In the genomic region with DNA sequence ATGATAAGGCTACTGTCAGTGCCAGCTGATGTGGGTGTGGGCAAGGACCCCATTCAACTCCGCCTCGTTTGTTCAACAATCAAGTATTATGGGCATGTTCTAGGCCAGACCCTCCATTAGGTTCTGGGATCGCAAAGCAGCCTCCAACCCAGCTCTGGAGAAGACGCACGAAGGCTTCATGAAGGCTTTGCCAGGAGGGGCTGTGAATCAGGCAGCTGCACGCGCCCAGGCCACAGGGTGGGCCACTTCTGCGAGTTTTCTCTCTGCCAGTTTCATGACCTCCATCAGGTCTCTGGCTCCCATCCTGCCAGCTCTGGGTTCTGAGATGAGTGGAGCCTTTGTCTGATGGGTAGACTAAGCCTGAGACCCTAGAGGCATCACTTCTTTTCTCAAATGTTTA, we compare ENCODE assay signal across 17 cellular contexts.
"Had no signal": no experiment of that assay in that cellular context is flagged by ENCODE, and none has a peak within 500 bp of the region (broad histone marks: within the 10 kb centered on the region; RNA-seq: fewer than 3 reads in every experiment).

No MANE protein-coding gene starts in this region.

- H3K79me2 ChIP-seq: hepatocyte had no signal

- H3K36me3 Mint-ChIP-seq: activated naive CD4-positive, alpha-beta T cell treated with anti-CD3 and anti-CD28 coated beads, Interleukin-2, amount 50 U/mL, for 24 hours; stimulated activated memory B cell treated with anti-CD40 and anti-IgM and Interleukin-4, amounts not matched to agents 10 μg/mL and 1 μg/mL and 100 μg/mL, for 72 hours had no signal

- H2AFZ ChIP-seq: hepatocyte had no signal

- DNase-seq: activated B cell treated with CpG ODN at 0.5 μM for 24 hours; activated CD4-positive, alpha-beta T cell treated with anti-CD3 and anti-CD28 coated beads for 48 hours; activated CD8-positive, alpha-beta T cell treated with anti-CD3 and anti-CD28 coated beads, Interleukin-2, amount 10 ng/mL, durations not matched to agents 7 days and 5 days; activated T-cell treated with anti-CD3 and anti-CD28 coated beads for 4 hours; central memory CD4-positive, alpha-beta T cell; colonic mucosa; nucleus accumbens; stimulated activated CD4-positive, alpha-beta T cell treated with anti-CD3 and anti-CD28 coated beads, Interleukin-12 subunit alpha, Interleukin-12 subunit beta, amount 100 ng/mL, for 4 hours had no signal

- H3K27ac Mint-ChIP-seq: activated B cell treated with CpG ODN at 0.5 μM for 24 hours; activated CD8-positive, alpha-beta T cell treated with anti-CD3 and anti-CD28 coated beads, Interleukin-2, amount 10 ng/mL, durations not matched to agents 7 days and 5 days; activated naive CD4-positive, alpha-beta T cell treated with anti-CD3 and anti-CD28 coated beads, Interleukin-2, amount 50 U/mL, for 24 hours; activated T-helper 2 cell treated with anti-CD3 and anti-CD28 coated beads, Interferon-gamma antibody, Interleukin-2, Interleukin-4, amounts not matched to agents 10 μg/mL and 5 μg/mL and 100 μg/mL, durations not matched to agents 14 hours and 24 hours and 36 hours; memory B cell; natural killer cell treated with Interleukin-12 subunit alpha and Interleukin-12 subunit beta and Interleukin-15 and Interleukin-18, amount 100 ng/mL, for 72 hours; stimulated activated memory B cell treated with anti-CD40 and anti-IgM and Interleukin-4, amounts not matched to agents 10 μg/mL and 1 μg/mL and 100 μg/mL, for 72 hours had no signal

- H3K27ac ChIP-seq: adrenal gland, colonic mucosa, esophagus muscularis mucosa, hepatocyte, sigmoid colon had no signal

- H3K27me3 ChIP-seq: adrenal gland, colonic mucosa, esophagus muscularis mucosa, hepatocyte, sigmoid colon had no signal

- H3K9me3 ChIP-seq: adrenal gland, colonic mucosa had no signal

- ATAC-seq: activated CD8-positive, alpha-beta T cell treated with anti-CD3 and anti-CD28 coated beads, Interleukin-2, amount 10 ng/mL, durations not matched to agents 7 days and 5 days; natural killer cell treated with Interleukin-12 subunit alpha and Interleukin-12 subunit beta and Interleukin-15 and Interleukin-18, amount 100 ng/mL, for 72 hours; stimulated activated memory B cell treated with anti-CD40 and anti-IgM and Interleukin-4, amounts not matched to agents 10 μg/mL and 1 μg/mL and 100 μg/mL, for 72 hours had no signal

- H3K4me1 Mint-ChIP-seq: activated B cell treated with CpG ODN at 0.5 μM for 24 hours; activated naive CD4-positive, alpha-beta T cell treated with anti-CD3 and anti-CD28 coated beads, Interleukin-2, amount 50 U/mL, for 24 hours; memory B cell; stimulated activated memory B cell treated with anti-CD40 and anti-IgM and Interleukin-4, amounts not matched to agents 10 μg/mL and 1 μg/mL and 100 μg/mL, for 72 hours had no signal

- H3K4me3 ChIP-seq: adrenal gland, colonic mucosa, esophagus muscularis mucosa, hepatocyte, sigmoid colon had no signal

- H3K4me2 ChIP-seq: hepatocyte had no signal

- H3K36me3 ChIP-seq: adrenal gland, colonic mucosa, esophagus muscularis mucosa, sigmoid colon had no signal

- H3K4me1 ChIP-seq: colonic mucosa, sigmoid colon had no signal

- H3K4me3 Mint-ChIP-seq: activated B cell treated with CpG ODN at 0.5 μM for 24 hours; activated CD8-positive, alpha-beta T cell treated with anti-CD3 and anti-CD28 coated beads, Interleukin-2, amount 10 ng/mL, durations not matched to agents 7 days and 5 days; activated naive CD4-positive, alpha-beta T cell treated with anti-CD3 and anti-CD28 coated beads, Interleukin-2, amount 50 U/mL, for 24 hours; memory B cell; natural killer cell treated with Interleukin-12 subunit alpha and Interleukin-12 subunit beta and Interleukin-15 and Interleukin-18, amount 100 ng/mL, for 72 hours; stimulated activated memory B cell treated with anti-CD40 and anti-IgM and Interleukin-4, amounts not matched to agents 10 μg/mL and 1 μg/mL and 100 μg/mL, for 72 hours had no signal
